9 cellular contexts compared by ENCODE assay signal in genomic region chr2:75710577-75711253, GRCh38. TPM values are rescaled to one million over a fixed set of nuclear protein-coding genes. Genes with fewer than 3 reads are reported as not detected.
A peak's percentile ranks its signal among the peaks of the same experiment; 100 is the strongest.
DNase-seq lines count a peak whose midpoint lies in the region; ATAC-seq, FAIRE-seq and TF ChIP-seq lines count a peak whose summit lies in the region.
"Had no signal": no experiment of that assay in that cellular context is flagged by ENCODE, and none has a peak within 500 bp of the region (broad histone marks: within the 10 kb centered on the region; RNA-seq: fewer than 3 reads in every experiment).

GCFC2 (minus strand) TSS chr2:75710915; CDS start chr2:75710855, 60 bp downstream.

- peak within 1 kb of the TSS; percentile 94 for H3K4me2 ChIP-seq in keratinocyte (ENCODE audit: control insufficient read depth, extremely low read depth, insufficient read depth, low read depth, low read length)

- TF ChIP-seq POLR2A in GM18951 (IDR thresholded peaks at IDR 0.05; ENCODE audit: extremely low read depth, insufficient read depth, insufficient read length) = peak; percentile 82

- H3K9me3 Mint-ChIP-seq in central memory CD8-positive, alpha-beta T cell = no peaks in the 10 kb centered on the region

- H4K20me1 ChIP-seq in keratinocyte (ENCODE audit: control insufficient read depth, extremely low read depth, insufficient read depth, low read length) = no peaks in the 10 kb centered on the region

- peaks cover 9% of the 10 kb centered on the region for H3K79me2 ChIP-seq in keratinocyte (ENCODE audit: control insufficient read depth, insufficient read depth, low read length)

- H3K4me1 Mint-ChIP-seq in central memory CD8-positive, alpha-beta T cell = peaks cover 18% of the 10 kb centered on the region

- dilution Hi-C loops in keratinocyte (cut with MboI; ENCODE audit: extremely low pct_ligation_motif_present, low sequenced_read_pairs) = no loop called here

- peak within 1 kb of the TSS; percentile 95 for H3K27ac Mint-ChIP-seq in central memory CD8-positive, alpha-beta T cell (ENCODE audit: low read depth)

- peak; percentile 63 for FAIRE-seq in keratinocyte (lab: Jason Lieb, UNC)
- FAIRE-seq: endometrium had no signal

- no peaks in the 10 kb centered on the region for H3K36me3 ChIP-seq in keratinocyte (ENCODE audit: control insufficient read depth in 2 of 2, extremely low read depth in 1 of 2, insufficient read depth in 2 of 2, low read length in 2 of 2)

- peak within 1 kb of the TSS; percentile 55 to 90 (median 77) for H3K4me3 ChIP-seq in keratinocyte (ENCODE audit: control insufficient read depth in 2 of 3, extremely low read depth in 1 of 3, insufficient read depth in 2 of 3, low read depth in 1 of 3, low read length in 3 of 3)

- peak within 1 kb of the TSS; percentile 88 for H3K9ac ChIP-seq in keratinocyte (ENCODE audit: control insufficient read depth, extremely low read depth, insufficient read depth, low read length)

- H3K27ac ChIP-seq in keratinocyte (ENCODE audit: control insufficient read depth, insufficient read depth, low read length) = peak within 1 kb of the TSS; percentile 83

- no peaks in the 10 kb centered on the region for H3K9me1 ChIP-seq in keratinocyte (ENCODE audit: control insufficient read depth, extremely low read depth, insufficient read depth, low read length)

- DNase-seq in AG09319 (ENCODE audit: extremely low read depth, low read depth) (peak; percentile 58), NCI-H226 (peak; percentile 77), keratinocyte (ENCODE audit: low read depth, low spot score) (peak; percentile 33)
- DNase-seq in activated CD4-positive, CD25-positive, alpha-beta regulatory T cell treated with anti-CD3 and anti-CD28 coated beads, Interleukin-2, amount 50 U/mL, for 16 hours (ENCODE audit: low read depth, low spot score) = peak; percentile 73
- DNase-seq in central memory CD8-positive, alpha-beta T cell (ENCODE audit: low spot score in 2 of 2) = peak; percentile 68
- DNase-seq in stimulated activated CD4-positive, alpha-beta T cell treated with anti-CD3 and anti-CD28 coated beads, Interleukin-15, amount 100 ng/mL, for 24 hours = peak; percentile 90

- peaks cover 9% of the 10 kb centered on the region for H3K36me3 Mint-ChIP-seq in central memory CD8-positive, alpha-beta T cell (ENCODE audit: insufficient read depth)

- H3K27me3 ChIP-seq in keratinocyte (ENCODE audit: control insufficient read depth, extremely low read depth, insufficient read depth, low read length) = no peaks in the 10 kb centered on the region

- in situ Hi-C loops in GM18951 (cut with MboI; ENCODE audit: low sequenced_read_pairs, unreplicated experiment) = no loop called here

- no peaks in the 10 kb centered on the region for H3K9me3 ChIP-seq in keratinocyte (ENCODE audit: control insufficient read depth, low read depth, low read length)

- peaks cover 10% of the 10 kb centered on the region for H3K27me3 Mint-ChIP-seq in central memory CD8-positive, alpha-beta T cell

- peak; percentile 97 for ATAC-seq in HG03196 (IDR thresholded peaks at IDR 0.05; ENCODE audit: unreplicated experiment)
- peak; percentile 80 for ATAC-seq in central memory CD8-positive, alpha-beta T cell (replicated peaks; ENCODE audit: extremely low read depth, poor library complexity, severe bottlenecking)

- peak; percentile 40 for TF ChIP-seq CTCF in AG09319 (IDR thresholded peaks at IDR 0.05; ENCODE audit: low read depth, low read length)
- peak in 2 of 3 experiments; percentile 46 to 53 for TF ChIP-seq CTCF in keratinocyte (optimal IDR thresholded peaks at IDR 0.05 in 1 of 3, IDR thresholded peaks at IDR 0.05 in 1 of 3, conservative IDR thresholded peaks at IDR 0.05 in 1 of 3; ENCODE audit: extremely low read depth in 1 of 3, insufficient read depth in 2 of 3, low read length in 3 of 3)

- H2AFZ ChIP-seq in keratinocyte (ENCODE audit: control insufficient read depth, low read length) = peak within 1 kb of the TSS; percentile 68

- H3K4me3 Mint-ChIP-seq in central memory CD8-positive, alpha-beta T cell = peak within 1 kb of the TSS; percentile 88

- peaks cover 12% of the 10 kb centered on the region for H3K4me1 ChIP-seq in keratinocyte (ENCODE audit: control insufficient read depth, extremely low read depth, insufficient read depth, low read length)

RNA-seq across cellular contexts. Expression of gene GCFC2, which starts in this region (rescaled TPM):
- polyA plus RNA-seq in keratinocyte = 9.0 to 17.0 TPM (median 9.1 TPM) in 3 replicates
- 16.7 TPM for polyA plus RNA-seq in keratinocyte (2011; ENCODE audit: low read depth)
- 6.4 and 16.7 TPM in 2 replicates for polyA plus RNA-seq in keratinocyte (2011; cell fraction: cytosol; rRNA removed)
- 6.0 and 9.9 TPM in 2 replicates for polyA plus RNA-seq in keratinocyte (2011; cell fraction: nucleus; rRNA removed)
- 8.8 and 9.9 TPM in 2 replicates for polyA plus RNA-seq in keratinocyte (2012; ENCODE audit: low replicate concordance)
- polyA minus RNA-seq in keratinocyte = 0.85 to 7.2 TPM (median 1.6 TPM) in 3 replicates
- 6.1 TPM for polyA minus RNA-seq in keratinocyte (2011; cell fraction: cytosol; rRNA and poly(A)+ RNA removed)
- polyA minus RNA-seq in keratinocyte (2011; cell fraction: nucleus; rRNA and poly(A)+ RNA removed) = 5.7 and 6.7 TPM in 2 replicates

Comparison
In these comparisons a context has a peak if more than half of its experiments do, and no peak if none do; other contexts are left out.
1. Peak in every context shown above with its lines: DNase-seq, ATAC-seq, H3K4me3 ChIP-seq and H3K27ac ChIP-seq.
2. DNase-seq: peak in every context shown above with its lines; median percentile 90 in stimulated activated CD4-positive, alpha-beta T cell treated with anti-CD3 and anti-CD28 coated beads, Interleukin-15, amount 100 ng/mL, for 24 hours; 77 in NCI-H226; 73 in activated CD4-positive, CD25-positive, alpha-beta regulatory T cell treated with anti-CD3 and anti-CD28 coated beads, Interleukin-2, amount 50 U/mL, for 16 hours; 68 in central memory CD8-positive, alpha-beta T cell; 58 in AG09319; 33 in keratinocyte.